ENCODE assay signal across 8 cellular contexts in genomic region chr1:57307382-57307781, GRCh38.
DNase-seq lines count a peak whose midpoint lies in the region; ATAC-seq lines count a peak whose summit lies in the region.

No MANE protein-coding gene starts in this region.

- POLR2A ChIA-PET in activated CD8-positive, alpha-beta T cell treated with anti-CD3 and anti-CD28 coated beads, Interleukin-2, amount 10 ng/mL, durations not matched to agents 7 days and 5 days (lab: Charles Lee): no interaction called here

- CTCF ChIA-PET in activated CD8-positive, alpha-beta T cell treated with anti-CD3 and anti-CD28 coated beads, Interleukin-2, amount 10 ng/mL, durations not matched to agents 7 days and 5 days (lab: Charles Lee): no interaction called here

- peaks cover 8% of the 10 kb centered on the region for H3K36me3 Mint-ChIP-seq in activated CD8-positive, alpha-beta T cell treated with anti-CD3 and anti-CD28 coated beads, Interleukin-2, amount 10 ng/mL, durations not matched to agents 7 days and 5 days (ENCODE audit: low read depth)
- H3K36me3 Mint-ChIP-seq in memory B cell: no peaks in the 10 kb centered on the region

- no peak overlapping the region for H3K4me3 ChIP-seq in Karpas-422 (ENCODE audit: low read length)

- no peak overlapping the region for H3K4me2 ChIP-seq in Karpas-422 (ENCODE audit: low read depth, low read length, poor library complexity, severe bottlenecking)

- H3K79me2 ChIP-seq in Karpas-422 (ENCODE audit: low read length): no peaks in the 10 kb centered on the region

- H3K9me3 ChIP-seq in Karpas-422 (ENCODE audit: low read length): no peaks in the 10 kb centered on the region

- H3K9me2 ChIP-seq in Karpas-422 (replicated peaks; ENCODE audit: insufficient read depth, low read length): no peaks in the 10 kb centered on the region

- peak overlapping the region; percentile 63 for H3K27ac Mint-ChIP-seq in activated CD8-positive, alpha-beta T cell treated with anti-CD3 and anti-CD28 coated beads, Interleukin-2, amount 10 ng/mL, durations not matched to agents 7 days and 5 days
- H3K27ac Mint-ChIP-seq in memory B cell: peak overlapping the region; percentile 2

- H3K27ac ChIP-seq in Karpas-422 (ENCODE audit: low read length): no peak overlapping the region

- peak; percentile 37 for DNase-seq in COLO668 (lab: John Stamatoyannopoulos, UW; ENCODE audit: unreplicated experiment)
- peak; percentile 70 for DNase-seq in Karpas-422
- peak; percentile 82 for DNase-seq in activated CD8-positive, alpha-beta T cell treated with anti-CD3 and anti-CD28 coated beads, Interleukin-2, amount 10 ng/mL, durations not matched to agents 7 days and 5 days
- no peak for DNase-seq in memory B cell (ENCODE audit: low spot score in 2 of 2)
- DNase-seq in SKM-1 treated with dmso at 0.1 percent for 144 hours (lab: John Stamatoyannopoulos, UW; ENCODE audit: unreplicated experiment): no peak
- DNase-seq in NCI-H1092 (lab: John Stamatoyannopoulos, UW): no peak
- no peak for DNase-seq in D341Med (ENCODE audit: low spot score)

- H3K27me3 Mint-ChIP-seq in activated CD8-positive, alpha-beta T cell treated with anti-CD3 and anti-CD28 coated beads, Interleukin-2, amount 10 ng/mL, durations not matched to agents 7 days and 5 days (ENCODE audit: low read depth): no peaks in the 10 kb centered on the region
- peaks cover 8% of the 10 kb centered on the region for H3K27me3 Mint-ChIP-seq in memory B cell

- H3K9ac ChIP-seq in Karpas-422 (ENCODE audit: low read length): no peak overlapping the region

- H4K20me1 ChIP-seq in Karpas-422 (ENCODE audit: insufficient read depth, low read depth, low read length): no peaks in the 10 kb centered on the region

- H3K9me3 Mint-ChIP-seq in activated CD8-positive, alpha-beta T cell treated with anti-CD3 and anti-CD28 coated beads, Interleukin-2, amount 10 ng/mL, durations not matched to agents 7 days and 5 days (ENCODE audit: insufficient read depth): peaks cover 9% of the 10 kb centered on the region
- peaks cover 5% of the 10 kb centered on the region for H3K9me3 Mint-ChIP-seq in memory B cell

- no peak overlapping the region for H2AFZ ChIP-seq in Karpas-422 (ENCODE audit: low read length)

- no peaks in the 10 kb centered on the region; the same call in 1 of the 2 replicates for H3K27me3 ChIP-seq in Karpas-422 (ENCODE audit: low read length)

- H3K4me1 Mint-ChIP-seq in activated CD8-positive, alpha-beta T cell treated with anti-CD3 and anti-CD28 coated beads, Interleukin-2, amount 10 ng/mL, durations not matched to agents 7 days and 5 days (ENCODE audit: low read depth): peaks cover 16% of the 10 kb centered on the region
- peaks cover 10% of the 10 kb centered on the region for H3K4me1 Mint-ChIP-seq in memory B cell

- no peak overlapping the region for H3K4me3 Mint-ChIP-seq in activated CD8-positive, alpha-beta T cell treated with anti-CD3 and anti-CD28 coated beads, Interleukin-2, amount 10 ng/mL, durations not matched to agents 7 days and 5 days
- H3K4me3 Mint-ChIP-seq in memory B cell: peak overlapping the region; percentile 14

- no peaks in the 10 kb centered on the region for H3K36me3 ChIP-seq in Karpas-422 (ENCODE audit: insufficient read depth, low read length)

- ATAC-seq in GM21381 (IDR thresholded peaks at IDR 0.05; ENCODE audit: unreplicated experiment): peak; percentile 58
- peak; percentile 97 for ATAC-seq in activated CD8-positive, alpha-beta T cell treated with anti-CD3 and anti-CD28 coated beads, Interleukin-2, amount 10 ng/mL, durations not matched to agents 7 days and 5 days
- peak; percentile 71 for ATAC-seq in memory B cell (ENCODE audit: low read depth)

- no peaks in the 10 kb centered on the region for H3K4me1 ChIP-seq in Karpas-422 (ENCODE audit: low read length)

Comparison
In these comparisons a context has a peak if more than half of its experiments do, and no peak if none do; other contexts are left out.
1. DNase-seq: peak in COLO668 (single experiment), Karpas-422 (single experiment) and activated CD8-positive, alpha-beta T cell treated with anti-CD3 and anti-CD28 coated beads, Interleukin-2, amount 10 ng/mL, durations not matched to agents 7 days and 5 days (single experiment); none in memory B cell (0 of 2), SKM-1 treated with dmso at 0.1 percent for 144 hours (single experiment), NCI-H1092 (single experiment) and D341Med (single experiment).
2. Peak in every context shown above with its lines, with median percentiles within 50 percentile points of each other: ATAC-seq.